Comparison of ENCODE assay signal across 8 cellular contexts in the genomic region with DNA sequence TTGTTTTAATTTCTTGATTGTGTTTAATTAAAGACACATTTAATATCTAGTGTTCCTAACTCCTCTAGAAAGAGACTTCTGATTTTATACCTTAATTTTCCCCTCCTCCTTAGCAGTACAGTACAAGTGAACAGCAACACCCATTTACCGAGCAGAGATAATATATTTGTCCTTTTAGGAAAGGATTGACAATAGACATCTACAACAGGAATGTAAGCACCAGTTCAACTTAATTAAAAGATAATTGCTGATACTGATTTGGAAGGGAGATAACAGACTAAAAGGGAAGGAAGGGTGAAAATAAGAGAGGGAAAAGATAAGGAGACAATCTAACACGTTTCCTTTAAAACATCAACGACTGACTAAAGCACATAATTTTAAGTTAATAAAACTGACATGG.
DNase-seq lines count a peak whose midpoint lies in the region; ATAC-seq and TF ChIP-seq lines count a peak whose summit lies in the region.

No MANE protein-coding gene starts in this region.

- ATAC-seq in GM21367 (IDR thresholded peaks at IDR 0.05; ENCODE audit: unreplicated experiment) = no peak

- peak overlapping the region; percentile 81 to 93 for H3K27ac ChIP-seq in SK-N-SH (ENCODE audit: low read depth in 2 of 2, low read length in 1 of 2)
- peak overlapping the region; percentile 66 to 77 for H3K27ac ChIP-seq in prostate gland

- DNase-seq in GM06990 (ENCODE audit: extremely low read depth, insufficient read length) (no peak), HFFc6 (no peak), SK-N-SH (no peak), fibroblast of mammary gland (ENCODE audit: low read depth) (no peak), prostate gland (ENCODE audit: low spot score) (no peak), GM20000 (ENCODE audit: low spot score) (no peak), EL (no peak)

- peaks cover 95% of the 10 kb centered on the region for H3K79me2 ChIP-seq in SK-N-SH (ENCODE audit: insufficient read depth)

- peak in 1 of 2 experiments; percentile 55; a peak in 1 of 4 replicates for TF ChIP-seq EP300 in SK-N-SH (IDR thresholded peaks at IDR 0.05; ENCODE audit: borderline replicate concordance in 1 of 2, low read depth in 1 of 2, low read length in 1 of 2)

- TF ChIP-seq CTCF in GM06990 (IDR thresholded peaks at IDR 0.05; ENCODE audit: insufficient read depth, low read length, poor library complexity, severe bottlenecking) (no peak), HFFc6 (IDR thresholded peaks at IDR 0.05) (no peak), SK-N-SH (IDR thresholded peaks at IDR 0.05) (no peak), fibroblast of mammary gland (conservative IDR thresholded peaks at IDR 0.05; ENCODE audit: control insufficient read depth, insufficient read depth, low read depth, low read length) (no peak), prostate gland (IDR thresholded peaks at IDR 0.05) (no peak), GM20000 (IDR thresholded peaks at IDR 0.05; ENCODE audit: extremely low read depth, missing control alignments) (no peak)

- TF ChIP-seq POLR2A in prostate gland (IDR thresholded peaks at IDR 0.05) = no peak

- CTCF ChIA-PET in SK-N-SH (lab: Yijun Ruan, JAX) = interaction anchor here (1.2 to 1.4 kb wide), 3 partner anchors 18 to 87 kb away, joined by 3 to 4 read pairs (median 4); no protein-coding TSS in a partner anchor

- H3K36me3 Mint-ChIP-seq in HFFc6 (ENCODE audit: low read depth) = peaks cover under 1% of the 10 kb centered on the region; the same call in 1 of the 2 replicates

- H3K4me3 ChIP-seq in GM06990 (replicated peaks; ENCODE audit: low read depth, low read length) (peak overlapping the region; percentile 40), SK-N-SH (ENCODE audit: low read depth in 2 of 2, low read length in 1 of 2) (peak overlapping the region; percentile 44 to 54), fibroblast of mammary gland (ENCODE audit: control insufficient read depth, low read depth, low read length) (peak overlapping the region; percentile 38), prostate gland (peak overlapping the region in 1 of 2 donors; percentile 18)

- POLR2A ChIA-PET in SK-N-SH (lab: Yijun Ruan, JAX) = interaction anchor here (1.0 to 1.3 kb wide), 2 partner anchors 15 to 21 kb away, joined by 3 read pairs; no protein-coding TSS in a partner anchor

- peaks cover 33% of the 10 kb centered on the region for H3F3A ChIP-seq in SK-N-SH (replicated peaks; ENCODE audit: insufficient read depth)

- H3K9me3 ChIP-seq in SK-N-SH = no peaks in the 10 kb centered on the region
- no peaks in the 10 kb centered on the region for H3K9me3 ChIP-seq in prostate gland

- H4K20me1 ChIP-seq in SK-N-SH (ENCODE audit: insufficient read depth) = peaks cover 53% of the 10 kb centered on the region

- H3K27me3 ChIP-seq in GM06990 (replicated peaks; ENCODE audit: control insufficient read depth, insufficient read depth, low read length) = no peaks in the 10 kb centered on the region
- no peaks in the 10 kb centered on the region for H3K27me3 ChIP-seq in SK-N-SH (ENCODE audit: insufficient read depth)
- H3K27me3 ChIP-seq in prostate gland (replicated peaks; ENCODE audit: insufficient read depth) = no peaks in the 10 kb centered on the region

- intact Hi-C loops in prostate gland (cut with DNase I) = no loop called here

- no peaks in the 10 kb centered on the region; the same call in 1 of the 2 replicates for H3K27me3 Mint-ChIP-seq in HFFc6 (ENCODE audit: insufficient read depth)

- peak overlapping the region; percentile 72 for H3K4me2 ChIP-seq in SK-N-SH

- H3K4me1 Mint-ChIP-seq in HFFc6 (ENCODE audit: low read depth) = peaks cover 45% of the 10 kb centered on the region

- peak overlapping the region; percentile 87 for H3K4me3 Mint-ChIP-seq in HFFc6

- H3K9ac ChIP-seq in SK-N-SH = peak overlapping the region; percentile 46; the same call in 1 of the 2 replicates

- H3K9me3 Mint-ChIP-seq in HFFc6 = no peaks in the 10 kb centered on the region

- no peaks in the 10 kb centered on the region for H3K36me3 ChIP-seq in GM06990 (ENCODE audit: control insufficient read depth, insufficient read depth, low read length)
- no peaks in the 10 kb centered on the region for H3K36me3 ChIP-seq in SK-N-SH (replicated peaks in 1 of 2; ENCODE audit: control insufficient read depth in 1 of 2, insufficient read depth in 2 of 2, low read length in 1 of 2)
- H3K36me3 ChIP-seq in prostate gland = no peaks in the 10 kb centered on the region

- TF ChIP-seq RAD21 in SK-N-SH (IDR thresholded peaks at IDR 0.05; ENCODE audit: low read length) = no peak

- H3K4me1 ChIP-seq in SK-N-SH (ENCODE audit: control insufficient read depth in 1 of 2, insufficient read depth in 2 of 2, low read depth in 1 of 2, low read length in 1 of 2) (peaks cover 18 to 34% of the 10 kb centered on the region in 2 experiments; a peak in 3 of 4 replicates), prostate gland (replicated peaks) (no peaks in the 10 kb centered on the region)

- H3K9me2 ChIP-seq in SK-N-SH = no peaks in the 10 kb centered on the region

- peak overlapping the region; percentile 82 for H3K27ac Mint-ChIP-seq in HFFc6

- 6% methylated on average over 3 of the region's 3 CpGs for WGBS in SK-N-SH (ENCODE audit: low lambda C conversion rate)
- 0% methylated on average over 3 of the region's 3 CpGs for WGBS in prostate gland

- peak overlapping the region; percentile 39; the same call in 1 of the 2 replicates for H2AFZ ChIP-seq in SK-N-SH (ENCODE audit: low read depth)

TF ChIP-seq in SK-N-SH, 30 proteins besides CTCF, POLR2A, EP300 and RAD21:
- TF ChIP-seq GATA2 (CRISPR knock-in tag; IDR thresholded peaks at IDR 0.05) (peak; percentile 79), EZH2phosphoT487 (IDR thresholded peaks at IDR 0.05; ENCODE audit: borderline replicate concordance, low read depth) (no peak), JUND (IDR thresholded peaks at IDR 0.05) (no peak), RFX5 (IDR thresholded peaks at IDR 0.05; ENCODE audit: low read length) (no peak), USF2 (IDR thresholded peaks at IDR 0.05; ENCODE audit: borderline replicate concordance, low read depth, low read length) (no peak), RCOR1 (IDR thresholded peaks at IDR 0.05; ENCODE audit: low read length) (no peak)
- TF ChIP-seq, protein P1, sequence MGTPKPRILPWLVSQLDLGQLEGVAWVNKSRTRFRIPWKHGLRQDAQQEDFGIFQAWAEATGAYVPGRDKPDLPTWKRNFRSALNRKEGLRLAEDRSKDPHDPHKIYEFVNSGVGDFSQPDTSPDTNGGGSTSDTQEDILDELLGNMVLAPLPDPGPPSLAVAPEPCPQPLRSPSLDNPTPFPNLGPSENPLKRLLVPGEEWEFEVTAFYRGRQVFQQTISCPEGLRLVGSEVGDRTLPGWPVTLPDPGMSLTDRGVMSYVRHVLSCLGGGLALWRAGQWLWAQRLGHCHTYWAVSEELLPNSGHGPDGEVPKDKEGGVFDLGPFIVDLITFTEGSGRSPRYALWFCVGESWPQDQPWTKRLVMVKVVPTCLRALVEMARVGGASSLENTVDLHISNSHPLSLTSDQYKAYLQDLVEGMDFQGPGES (IDR thresholded peaks at IDR 0.05; ENCODE audit: low read depth, low read length) = no peak
- TF ChIP-seq, protein P2, sequence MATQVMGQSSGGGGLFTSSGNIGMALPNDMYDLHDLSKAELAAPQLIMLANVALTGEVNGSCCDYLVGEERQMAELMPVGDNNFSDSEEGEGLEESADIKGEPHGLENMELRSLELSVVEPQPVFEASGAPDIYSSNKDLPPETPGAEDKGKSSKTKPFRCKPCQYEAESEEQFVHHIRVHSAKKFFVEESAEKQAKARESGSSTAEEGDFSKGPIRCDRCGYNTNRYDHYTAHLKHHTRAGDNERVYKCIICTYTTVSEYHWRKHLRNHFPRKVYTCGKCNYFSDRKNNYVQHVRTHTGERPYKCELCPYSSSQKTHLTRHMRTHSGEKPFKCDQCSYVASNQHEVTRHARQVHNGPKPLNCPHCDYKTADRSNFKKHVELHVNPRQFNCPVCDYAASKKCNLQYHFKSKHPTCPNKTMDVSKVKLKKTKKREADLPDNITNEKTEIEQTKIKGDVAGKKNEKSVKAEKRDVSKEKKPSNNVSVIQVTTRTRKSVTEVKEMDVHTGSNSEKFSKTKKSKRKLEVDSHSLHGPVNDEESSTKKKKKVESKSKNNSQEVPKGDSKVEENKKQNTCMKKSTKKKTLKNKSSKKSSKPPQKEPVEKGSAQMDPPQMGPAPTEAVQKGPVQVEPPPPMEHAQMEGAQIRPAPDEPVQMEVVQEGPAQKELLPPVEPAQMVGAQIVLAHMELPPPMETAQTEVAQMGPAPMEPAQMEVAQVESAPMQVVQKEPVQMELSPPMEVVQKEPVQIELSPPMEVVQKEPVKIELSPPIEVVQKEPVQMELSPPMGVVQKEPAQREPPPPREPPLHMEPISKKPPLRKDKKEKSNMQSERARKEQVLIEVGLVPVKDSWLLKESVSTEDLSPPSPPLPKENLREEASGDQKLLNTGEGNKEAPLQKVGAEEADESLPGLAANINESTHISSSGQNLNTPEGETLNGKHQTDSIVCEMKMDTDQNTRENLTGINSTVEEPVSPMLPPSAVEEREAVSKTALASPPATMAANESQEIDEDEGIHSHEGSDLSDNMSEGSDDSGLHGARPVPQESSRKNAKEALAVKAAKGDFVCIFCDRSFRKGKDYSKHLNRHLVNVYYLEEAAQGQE (IDR thresholded peaks at IDR 0.05; ENCODE audit: low read depth, low read length) = no peak
TF ChIP-seq in SK-N-SH: peak in this region for 1.
